In genomic region chr10:130787821-130788220, GRCh38 we compare ENCODE assay signal across 22 cellular contexts.
"Had no signal": no experiment of that assay in that cellular context is flagged by ENCODE, and none has a peak within 500 bp of the region (broad histone marks: within the 10 kb centered on the region; RNA-seq: fewer than 3 reads in every experiment).

No MANE protein-coding gene starts in this region.

- H3K27ac ChIP-seq: left lung, lower lobe of right lung, neural progenitor cell, pancreas, psoas muscle, right lobe of liver, transverse colon, upper lobe of left lung, vagina had no signal

- H3K27me3 ChIP-seq: neural progenitor cell, pancreas, right lobe of liver, transverse colon, upper lobe of left lung, vagina had no signal

- H3K9me3 ChIP-seq: lower lobe of right lung, pancreas, psoas muscle, right lobe of liver, transverse colon, upper lobe of left lung, vagina had no signal

- H2AFZ ChIP-seq: neural progenitor cell had no signal

- FAIRE-seq: keratinocyte, pancreas had no signal

- H3K4me3 ChIP-seq: left lung, lower lobe of right lung, neural progenitor cell, pancreas, psoas muscle, right lobe of liver, smooth muscle cell, transverse colon, upper lobe of left lung, vagina had no signal

- H3K4me2 ChIP-seq: neural progenitor cell, smooth muscle cell had no signal

- H3K9ac ChIP-seq: neural progenitor cell had no signal

- DNase-seq: left colon; left lung; lower lobe of right lung; mammary epithelial cell; mesendoderm; naive B cell; natural killer cell; nephron progenitor cell; pancreas; psoas muscle; right lobe of liver; stimulated activated CD4-positive, alpha-beta T cell treated with anti-CD3 and anti-CD28 coated beads, Interleukin-1b, Interleukin-23, amount 100 ng/mL, for 48 hours; stimulated activated CD4-positive, alpha-beta T cell treated with anti-CD3 and anti-CD28 coated beads, Interleukin-2, amount 100 ng/mL, for 48 hours; stimulated activated naive CD4-positive, alpha-beta T cell; substantia nigra; transverse colon; upper lobe of left lung had no signal

- H3K4me1 ChIP-seq: left lung, lower lobe of right lung, neural progenitor cell, pancreas, psoas muscle, right lobe of liver, transverse colon, upper lobe of left lung, vagina had no signal

- ATAC-seq: left colon; left lung; lower lobe of right lung; natural killer cell; psoas muscle; stimulated activated effector memory CD8-positive, alpha-beta T cell treated with anti-CD3 and anti-CD28 coated beads, Interleukin-12 subunit alpha, Interleukin-12 subunit beta, amount 100 ng/mL, for 72 hours had no signal

- H3K36me3 ChIP-seq: left lung, lower lobe of right lung, neural progenitor cell, pancreas, right lobe of liver, transverse colon, upper lobe of left lung, vagina had no signal
